2 cellular contexts compared by ENCODE assay signal in the genomic region with DNA sequence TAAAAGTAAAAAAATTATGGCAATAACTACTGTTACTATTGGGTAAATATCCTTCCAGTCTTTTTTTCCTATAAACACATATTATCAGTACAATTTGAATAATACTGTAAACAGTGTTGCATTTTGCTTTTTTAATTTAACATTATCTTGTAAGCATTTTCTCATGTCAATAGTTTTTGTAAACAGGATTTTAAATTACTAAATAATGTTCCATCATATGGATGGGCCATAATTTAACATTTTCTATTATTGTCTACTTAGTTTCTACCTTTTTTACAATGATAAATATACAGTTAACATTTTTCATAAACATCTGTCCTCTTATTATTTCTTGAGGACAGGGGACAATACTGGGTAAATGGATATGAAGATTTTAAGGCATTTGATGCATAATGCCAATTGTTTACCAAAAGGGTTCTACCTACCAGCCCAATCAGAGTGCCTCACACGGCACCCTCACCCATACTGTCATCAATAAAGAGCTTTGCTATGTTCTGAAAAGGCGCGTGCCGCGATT.
TF ChIP-seq lines count a peak whose summit lies in the region.

No MANE protein-coding gene starts in this region.

TF ChIP-seq in HCT116, 20 proteins besides CTCF, POLR2A, EP300 and RAD21 (continued from another document):
- TF ChIP-seq, protein P1, sequence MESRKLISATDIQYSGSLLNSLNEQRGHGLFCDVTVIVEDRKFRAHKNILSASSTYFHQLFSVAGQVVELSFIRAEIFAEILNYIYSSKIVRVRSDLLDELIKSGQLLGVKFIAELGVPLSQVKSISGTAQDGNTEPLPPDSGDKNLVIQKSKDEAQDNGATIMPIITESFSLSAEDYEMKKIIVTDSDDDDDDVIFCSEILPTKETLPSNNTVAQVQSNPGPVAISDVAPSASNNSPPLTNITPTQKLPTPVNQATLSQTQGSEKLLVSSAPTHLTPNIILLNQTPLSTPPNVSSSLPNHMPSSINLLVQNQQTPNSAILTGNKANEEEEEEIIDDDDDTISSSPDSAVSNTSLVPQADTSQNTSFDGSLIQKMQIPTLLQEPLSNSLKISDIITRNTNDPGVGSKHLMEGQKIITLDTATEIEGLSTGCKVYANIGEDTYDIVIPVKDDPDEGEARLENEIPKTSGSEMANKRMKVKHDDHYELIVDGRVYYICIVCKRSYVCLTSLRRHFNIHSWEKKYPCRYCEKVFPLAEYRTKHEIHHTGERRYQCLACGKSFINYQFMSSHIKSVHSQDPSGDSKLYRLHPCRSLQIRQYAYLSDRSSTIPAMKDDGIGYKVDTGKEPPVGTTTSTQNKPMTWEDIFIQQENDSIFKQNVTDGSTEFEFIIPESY (IDR thresholded peaks at IDR 0.05; ENCODE audit: extremely low read depth, insufficient replicate concordance, low read length): no peak
- TF ChIP-seq, protein P2, sequence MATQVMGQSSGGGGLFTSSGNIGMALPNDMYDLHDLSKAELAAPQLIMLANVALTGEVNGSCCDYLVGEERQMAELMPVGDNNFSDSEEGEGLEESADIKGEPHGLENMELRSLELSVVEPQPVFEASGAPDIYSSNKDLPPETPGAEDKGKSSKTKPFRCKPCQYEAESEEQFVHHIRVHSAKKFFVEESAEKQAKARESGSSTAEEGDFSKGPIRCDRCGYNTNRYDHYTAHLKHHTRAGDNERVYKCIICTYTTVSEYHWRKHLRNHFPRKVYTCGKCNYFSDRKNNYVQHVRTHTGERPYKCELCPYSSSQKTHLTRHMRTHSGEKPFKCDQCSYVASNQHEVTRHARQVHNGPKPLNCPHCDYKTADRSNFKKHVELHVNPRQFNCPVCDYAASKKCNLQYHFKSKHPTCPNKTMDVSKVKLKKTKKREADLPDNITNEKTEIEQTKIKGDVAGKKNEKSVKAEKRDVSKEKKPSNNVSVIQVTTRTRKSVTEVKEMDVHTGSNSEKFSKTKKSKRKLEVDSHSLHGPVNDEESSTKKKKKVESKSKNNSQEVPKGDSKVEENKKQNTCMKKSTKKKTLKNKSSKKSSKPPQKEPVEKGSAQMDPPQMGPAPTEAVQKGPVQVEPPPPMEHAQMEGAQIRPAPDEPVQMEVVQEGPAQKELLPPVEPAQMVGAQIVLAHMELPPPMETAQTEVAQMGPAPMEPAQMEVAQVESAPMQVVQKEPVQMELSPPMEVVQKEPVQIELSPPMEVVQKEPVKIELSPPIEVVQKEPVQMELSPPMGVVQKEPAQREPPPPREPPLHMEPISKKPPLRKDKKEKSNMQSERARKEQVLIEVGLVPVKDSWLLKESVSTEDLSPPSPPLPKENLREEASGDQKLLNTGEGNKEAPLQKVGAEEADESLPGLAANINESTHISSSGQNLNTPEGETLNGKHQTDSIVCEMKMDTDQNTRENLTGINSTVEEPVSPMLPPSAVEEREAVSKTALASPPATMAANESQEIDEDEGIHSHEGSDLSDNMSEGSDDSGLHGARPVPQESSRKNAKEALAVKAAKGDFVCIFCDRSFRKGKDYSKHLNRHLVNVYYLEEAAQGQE (IDR thresholded peaks at IDR 0.05; ENCODE audit: low read depth): no peak
- no peak for TF ChIP-seq SRF (IDR thresholded peaks at IDR 0.05; ENCODE audit: low read depth)
- TF ChIP-seq EZH2phosphoT487 (IDR thresholded peaks at IDR 0.05; ENCODE audit: borderline replicate concordance): no peak
- TF ChIP-seq ZNF274 (IDR thresholded peaks at IDR 0.05; ENCODE audit: low read depth, low read length): no peak

TF ChIP-seq in WTC11, 78 proteins besides CTCF, POLR2A, EP300 and RAD21 (continued from another document):
- TF ChIP-seq, protein P3, sequence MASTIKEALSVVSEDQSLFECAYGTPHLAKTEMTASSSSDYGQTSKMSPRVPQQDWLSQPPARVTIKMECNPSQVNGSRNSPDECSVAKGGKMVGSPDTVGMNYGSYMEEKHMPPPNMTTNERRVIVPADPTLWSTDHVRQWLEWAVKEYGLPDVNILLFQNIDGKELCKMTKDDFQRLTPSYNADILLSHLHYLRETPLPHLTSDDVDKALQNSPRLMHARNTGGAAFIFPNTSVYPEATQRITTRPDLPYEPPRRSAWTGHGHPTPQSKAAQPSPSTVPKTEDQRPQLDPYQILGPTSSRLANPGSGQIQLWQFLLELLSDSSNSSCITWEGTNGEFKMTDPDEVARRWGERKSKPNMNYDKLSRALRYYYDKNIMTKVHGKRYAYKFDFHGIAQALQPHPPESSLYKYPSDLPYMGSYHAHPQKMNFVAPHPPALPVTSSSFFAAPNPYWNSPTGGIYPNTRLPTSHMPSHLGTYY (CRISPR knock-in tag; IDR thresholded peaks at IDR 0.05): no peak
- TF ChIP-seq SMAD4 (CRISPR knock-in tag; IDR thresholded peaks at IDR 0.05): 0 out of 2 replicates have a peak, but pooled peaks have one; percentile 34
